Comparison of ENCODE assay signal across 8 cellular contexts in genomic region chr1:28913786-28914227, GRCh38. TPM values are rescaled to one million over a fixed set of nuclear protein-coding genes. Genes with fewer than 3 reads are reported as not detected.
A peak's percentile ranks its signal among the peaks of the same experiment; 100 is the strongest.
DNase-seq lines count a peak whose midpoint lies in the region; ATAC-seq and TF ChIP-seq lines count a peak whose summit lies in the region.

No MANE protein-coding gene starts in this region.

- no peak for TF ChIP-seq POLR2A in lower leg skin (IDR thresholded peaks at IDR 0.05)

- H3K27ac ChIP-seq in KOPT-K1 (ENCODE audit: low read depth, low read length, poor library complexity, severe bottlenecking) = peak overlapping the region; percentile 63
- H3K27ac ChIP-seq in neural cell (ENCODE audit: low read length) = no peak overlapping the region

- no peaks in the 10 kb centered on the region for H3K9me3 Mint-ChIP-seq in CD14-positive monocyte
- H3K9me3 Mint-ChIP-seq in dendritic cell treated with granulocyte-macrophage colony-stimulating factor and Interleukin-4, amounts not matched to agents 40 ng/mL and 50 ng/mL, for 4 days = no peaks in the 10 kb centered on the region

- peak overlapping the region; percentile 85 to 95 for H3K4me3 Mint-ChIP-seq in CD14-positive monocyte
- H3K4me3 Mint-ChIP-seq in dendritic cell treated with granulocyte-macrophage colony-stimulating factor and Interleukin-4, amounts not matched to agents 40 ng/mL and 50 ng/mL, for 4 days = peak overlapping the region; percentile 85

- peaks cover 26% of the 10 kb centered on the region for H3K4me1 Mint-ChIP-seq in CD14-positive monocyte
- H3K4me1 Mint-ChIP-seq in dendritic cell treated with granulocyte-macrophage colony-stimulating factor and Interleukin-4, amounts not matched to agents 40 ng/mL and 50 ng/mL, for 4 days (ENCODE audit: low read depth) = peaks cover 22% of the 10 kb centered on the region

- peak overlapping the region; percentile 73 to 94 (median 83) for H3K27ac Mint-ChIP-seq in CD14-positive monocyte
- H3K27ac Mint-ChIP-seq in dendritic cell treated with granulocyte-macrophage colony-stimulating factor and Interleukin-4, amounts not matched to agents 40 ng/mL and 50 ng/mL, for 4 days = peak overlapping the region; percentile 61

- peak overlapping the region; percentile 30 for H3K9ac ChIP-seq in neural cell (ENCODE audit: low read length)

- peaks cover 32% of the 10 kb centered on the region for H3K79me2 ChIP-seq in neural cell (replicated peaks; ENCODE audit: insufficient read depth, low read length)

- H3K4me2 ChIP-seq in neural cell (ENCODE audit: low read length) = no peak overlapping the region

- TF ChIP-seq CTCF in CD14-positive monocyte (IDR thresholded peaks at IDR 0.05) (no peak), neural cell (IDR thresholded peaks at IDR 0.05; ENCODE audit: poor library complexity, severe bottlenecking) (no peak), lower leg skin (IDR thresholded peaks at IDR 0.05) (no peak)

- H3K9me2 ChIP-seq in neural cell (ENCODE audit: insufficient read depth, low read length) = no peaks in the 10 kb centered on the region

- DNase-seq in CD14-positive monocyte (ENCODE audit: low spot score) (no peak), RKO (ENCODE audit: low spot score) (no peak), NCI-H1436 (lab: John Stamatoyannopoulos, UW) (no peak), lower leg skin (ENCODE audit: low spot score in 2 of 2) (no peak)

- ATAC-seq in HG03139 (IDR thresholded peaks at IDR 0.05; ENCODE audit: unreplicated experiment) = no peak

- peaks cover 8 to 21% of the 10 kb centered on the region in 2 donors for H3K36me3 Mint-ChIP-seq in CD14-positive monocyte
- peaks cover 5% of the 10 kb centered on the region for H3K36me3 Mint-ChIP-seq in dendritic cell treated with granulocyte-macrophage colony-stimulating factor and Interleukin-4, amounts not matched to agents 40 ng/mL and 50 ng/mL, for 4 days (ENCODE audit: low read depth)

- H3K36me3 ChIP-seq in KOPT-K1 (ENCODE audit: insufficient read depth, low read length) = no peaks in the 10 kb centered on the region
- H3K36me3 ChIP-seq in neural cell (ENCODE audit: insufficient read depth, low read length) = no peaks in the 10 kb centered on the region

- peaks cover 2 to 8% (median 3%) of the 10 kb centered on the region in 3 donors for H3K27me3 Mint-ChIP-seq in CD14-positive monocyte (ENCODE audit: low read depth in 3 of 3)
- peaks cover 2% of the 10 kb centered on the region for H3K27me3 Mint-ChIP-seq in dendritic cell treated with granulocyte-macrophage colony-stimulating factor and Interleukin-4, amounts not matched to agents 40 ng/mL and 50 ng/mL, for 4 days

- no peaks in the 10 kb centered on the region for H4K20me1 ChIP-seq in neural cell (ENCODE audit: insufficient read depth)

- no peaks in the 10 kb centered on the region for H3K9me3 ChIP-seq in KOPT-K1 (ENCODE audit: insufficient read depth, low read length, poor library complexity, severe bottlenecking)
- H3K9me3 ChIP-seq in neural cell (ENCODE audit: low read length) = no peaks in the 10 kb centered on the region

- intact Hi-C loops in CD14-positive monocyte (cut with micrococcal nuclease) (loop anchor here in 1 of 2 donors (1.0 kb wide), 1 partner anchor 29 kb away; no protein-coding TSS in a partner anchor), lower leg skin (cut with DNase I; ENCODE audit: low total_unique reads) (no loop called here)
- intact Hi-C loops in dendritic cell treated with granulocyte-macrophage colony-stimulating factor and Interleukin-4, amounts not matched to agents 40 ng/mL and 50 ng/mL, for 4 days (cut with micrococcal nuclease) = loop anchor here (1.0 kb wide), 1 partner anchor 28 kb away; no protein-coding TSS in a partner anchor

- no peak for TF ChIP-seq RAD21 in neural cell (conservative IDR thresholded peaks at IDR 0.05)

- no peak for TF ChIP-seq EP300 in neural cell (conservative IDR thresholded peaks at IDR 0.05; ENCODE audit: poor library complexity, severe bottlenecking)

- H3F3A ChIP-seq in neural cell (ENCODE audit: insufficient read depth, low read length, poor library complexity, severe bottlenecking) = no peaks in the 10 kb centered on the region

- H3K4me3 ChIP-seq in neural cell (ENCODE audit: low read length) = peak overlapping the region; percentile 74
- no peak overlapping the region for H3K4me3 ChIP-seq in lower leg skin (ENCODE audit: low read depth, poor library complexity, severe bottlenecking)

- peak overlapping the region; percentile 19 for H2AFZ ChIP-seq in neural cell (ENCODE audit: low read depth, low read length)

- H3K27me3 ChIP-seq in neural cell (ENCODE audit: insufficient read depth, low read depth, low read length) = no peaks in the 10 kb centered on the region

- 29 to 31% methylated on average over 10 of the region's 10 CpGs for WGBS in lower leg skin, 2 donors

TF ChIP-seq in neural cell, 6 proteins besides CTCF, POLR2A, EP300 and RAD21:
- TF ChIP-seq REST (IDR thresholded peaks at IDR 0.05; ENCODE audit: borderline replicate concordance) (no peak), POLR2AphosphoS5 (IDR thresholded peaks at IDR 0.05) (no peak), EZH2 (IDR thresholded peaks at IDR 0.05; ENCODE audit: borderline replicate concordance, insufficient read depth, low read length, poor library complexity, severe bottlenecking) (no peak), MXI1 (conservative IDR thresholded peaks at IDR 0.05; ENCODE audit: poor library complexity, severe bottlenecking) (no peak), SMC3 (conservative IDR thresholded peaks at IDR 0.05; ENCODE audit: poor library complexity) (no peak), TAF1 (IDR thresholded peaks at IDR 0.05; ENCODE audit: low read depth) (no peak)

RNA-seq across cellular contexts. Expression of gene EPB41, which starts 0.6 kb away (rescaled TPM):
- polyA plus RNA-seq in CD14-positive monocyte (10 to 100 TPM; 11.3 to 18.9 TPM), neural cell (62.0 and 65.2 TPM in 2 replicates)
- 130 and 156 TPM in 2 replicates for polyA minus RNA-seq in neural cell
- 10 to 100 TPM; 41.1 to 60.2 (median 50.3) TPM for total RNA-seq in lower leg skin
